23 cellular contexts compared by ENCODE assay signal in genomic region chr6:111738631-111739030, GRCh38.
DNase-seq lines count a peak whose midpoint lies in the region; ATAC-seq and TF ChIP-seq lines count a peak whose summit lies in the region.
"Had no signal": no experiment of that assay in that cellular context is flagged by ENCODE, and none has a peak within 500 bp of the region (broad histone marks: within the 10 kb centered on the region; RNA-seq: fewer than 3 reads in every experiment).

No MANE protein-coding gene starts in this region.

- H3K9me3 ChIP-seq in OCI-LY3 (ENCODE audit: insufficient read depth, low read length): no peaks in the 10 kb centered on the region
- H3K9me3 ChIP-seq: adrenal gland, Caco-2, pancreas, transverse colon had no signal

- H3K9me3 Mint-ChIP-seq in activated naive CD4-positive, alpha-beta T cell treated with anti-CD3 and anti-CD28 coated beads, Interleukin-2, amount 50 U/mL, for 24 hours: no peaks in the 10 kb centered on the region
- no peaks in the 10 kb centered on the region for H3K9me3 Mint-ChIP-seq in effector memory CD8-positive, alpha-beta T cell
- H3K9me3 Mint-ChIP-seq in stimulated activated naive B cell treated with anti-CD40 and anti-IgM and Interleukin-4, amounts not matched to agents 10 μg/mL and 1 μg/mL and 100 μg/mL, for 72 hours: no peaks in the 10 kb centered on the region
- H3K9me3 Mint-ChIP-seq: activated B cell treated with CpG ODN at 0.5 μM for 24 hours had no signal

- DNase-seq in activated naive CD4-positive, alpha-beta T cell treated with Interleukin-2 at 50 U/mL for 16 hours: no peak
- DNase-seq in effector memory CD8-positive, alpha-beta T cell: no peak
- no peak for DNase-seq in stimulated activated naive B cell treated with anti-CD40 and anti-IgM and Interleukin-4, amounts not matched to agents 10 μg/mL and 1 μg/mL and 100 μg/mL, for 72 hours
- DNase-seq: activated B cell treated with CpG ODN at 0.5 μM for 24 hours; activated CD8-positive, alpha-beta memory T cell treated with anti-CD3 and anti-CD28 coated beads, Interleukin-2, amount 50 U/mL, for 48 hours; adrenal gland; Caco-2; EL; GM23248; NCI-H1092 treated with DMSO at 0.1 percent for 48 hours; NCI-H2081 treated with DMSO at 0.1 percent for 48 hours; NCI-H510A; SHP77 treated with DMSO at 0.1 percent for 48 hours; stimulated activated naive CD4-positive, alpha-beta T cell treated with Interleukin-2 at 50 U/mL for 16 hours; transverse colon had no signal

- peaks cover 43% of the 10 kb centered on the region for H3K36me3 Mint-ChIP-seq in activated naive CD4-positive, alpha-beta T cell treated with anti-CD3 and anti-CD28 coated beads, Interleukin-2, amount 50 U/mL, for 24 hours
- H3K36me3 Mint-ChIP-seq in effector memory CD8-positive, alpha-beta T cell (ENCODE audit: insufficient read depth): peaks cover 71% of the 10 kb centered on the region
- peaks cover 23 to 39% of the 10 kb centered on the region in 2 donors for H3K36me3 Mint-ChIP-seq in stimulated activated naive B cell treated with anti-CD40 and anti-IgM and Interleukin-4, amounts not matched to agents 10 μg/mL and 1 μg/mL and 100 μg/mL, for 72 hours

- no peak overlapping the region for H3K9ac ChIP-seq in OCI-LY3 (ENCODE audit: low read length)
- H3K9ac ChIP-seq: GM23248 had no signal

- H2AFZ ChIP-seq in OCI-LY3 (ENCODE audit: low read depth, low read length): no peak overlapping the region
- H2AFZ ChIP-seq: GM23248 had no signal

- peaks cover 97% of the 10 kb centered on the region for H3K4me1 Mint-ChIP-seq in activated naive CD4-positive, alpha-beta T cell treated with anti-CD3 and anti-CD28 coated beads, Interleukin-2, amount 50 U/mL, for 24 hours
- peaks cover 91 to 95% of the 10 kb centered on the region in 2 donors for H3K4me1 Mint-ChIP-seq in effector memory CD8-positive, alpha-beta T cell (ENCODE audit: low read depth in 2 of 2)
- H3K4me1 Mint-ChIP-seq in stimulated activated naive B cell treated with anti-CD40 and anti-IgM and Interleukin-4, amounts not matched to agents 10 μg/mL and 1 μg/mL and 100 μg/mL, for 72 hours: peaks cover 53 to 82% of the 10 kb centered on the region in 2 donors

- H3K79me2 ChIP-seq in OCI-LY3 (ENCODE audit: low read length): no peaks in the 10 kb centered on the region

- H3K4me3 Mint-ChIP-seq in activated naive CD4-positive, alpha-beta T cell treated with anti-CD3 and anti-CD28 coated beads, Interleukin-2, amount 50 U/mL, for 24 hours: peak overlapping the region; percentile 63
- peak overlapping the region; percentile 64 to 71 for H3K4me3 Mint-ChIP-seq in effector memory CD8-positive, alpha-beta T cell
- no peak overlapping the region for H3K4me3 Mint-ChIP-seq in stimulated activated naive B cell treated with anti-CD40 and anti-IgM and Interleukin-4, amounts not matched to agents 10 μg/mL and 1 μg/mL and 100 μg/mL, for 72 hours
- H3K4me3 Mint-ChIP-seq: activated B cell treated with CpG ODN at 0.5 μM for 24 hours; T-helper 1 cell treated with Interleukin-12 subunit alpha and Interleukin-12 subunit beta and Interleukin-4 antibody, amounts not matched to agents 30 μg/mL and 1 μg/mL, for 36 hours had no signal

- H3K4me3 ChIP-seq in OCI-LY3 (ENCODE audit: low read length): no peak overlapping the region
- H3K4me3 ChIP-seq: adrenal gland, GM23248, pancreas, transverse colon had no signal

- no peak for ATAC-seq in effector memory CD8-positive, alpha-beta T cell (replicated peaks)
- ATAC-seq in stimulated activated naive B cell treated with anti-CD40 and anti-IgM and Interleukin-4, amounts not matched to agents 10 μg/mL and 1 μg/mL and 100 μg/mL, for 72 hours (replicated peaks): peak; percentile 44 to 46
- ATAC-seq in GM19324 (IDR thresholded peaks at IDR 0.05; ENCODE audit: low FRiP score, unreplicated experiment): no peak
- no peak for ATAC-seq in GM19455 (IDR thresholded peaks at IDR 0.05; ENCODE audit: unreplicated experiment)
- ATAC-seq in HG02970 (IDR thresholded peaks at IDR 0.05; ENCODE audit: low FRiP score, unreplicated experiment): no peak
- ATAC-seq: pancreas, sciatic nerve had no signal

- TF ChIP-seq CTCF in OCI-LY3 (IDR thresholded peaks at IDR 0.05; ENCODE audit: low read depth, low read length): no peak

- H3K27ac ChIP-seq in OCI-LY3 (ENCODE audit: low read length): no peak overlapping the region
- H3K27ac ChIP-seq: adrenal gland, GM23248, pancreas, transverse colon had no signal

- no peaks in the 10 kb centered on the region for H4K20me1 ChIP-seq in OCI-LY3 (ENCODE audit: insufficient read depth, low read length)

- peak overlapping the region; percentile 92 for H3K27ac Mint-ChIP-seq in activated naive CD4-positive, alpha-beta T cell treated with anti-CD3 and anti-CD28 coated beads, Interleukin-2, amount 50 U/mL, for 24 hours
- peak overlapping the region; percentile 94 to 100 for H3K27ac Mint-ChIP-seq in effector memory CD8-positive, alpha-beta T cell
- no peak overlapping the region for H3K27ac Mint-ChIP-seq in stimulated activated naive B cell treated with anti-CD40 and anti-IgM and Interleukin-4, amounts not matched to agents 10 μg/mL and 1 μg/mL and 100 μg/mL, for 72 hours
- H3K27ac Mint-ChIP-seq: activated B cell treated with CpG ODN at 0.5 μM for 24 hours had no signal

- H3K4me2 ChIP-seq in OCI-LY3 (ENCODE audit: low read length): peak overlapping the region; percentile 31; the same call in 1 of the 2 replicates

- no peaks in the 10 kb centered on the region for H3K27me3 Mint-ChIP-seq in activated naive CD4-positive, alpha-beta T cell treated with anti-CD3 and anti-CD28 coated beads, Interleukin-2, amount 50 U/mL, for 24 hours
- H3K27me3 Mint-ChIP-seq in effector memory CD8-positive, alpha-beta T cell: no peaks in the 10 kb centered on the region
- H3K27me3 Mint-ChIP-seq in stimulated activated naive B cell treated with anti-CD40 and anti-IgM and Interleukin-4, amounts not matched to agents 10 μg/mL and 1 μg/mL and 100 μg/mL, for 72 hours: no peaks in the 10 kb centered on the region
- H3K27me3 Mint-ChIP-seq: activated B cell treated with CpG ODN at 0.5 μM for 24 hours had no signal

- H3K4me1 ChIP-seq in OCI-LY3 (ENCODE audit: low read length): peaks cover 13% of the 10 kb centered on the region
- H3K4me1 ChIP-seq: Caco-2, pancreas had no signal

- peaks cover 5% of the 10 kb centered on the region; the same call in 1 of the 2 replicates for H3K27me3 ChIP-seq in OCI-LY3 (ENCODE audit: low read depth, low read length)
- H3K27me3 ChIP-seq: adrenal gland, pancreas, transverse colon had no signal

- H3K36me3 ChIP-seq in OCI-LY3 (replicated peaks; ENCODE audit: low read depth, low read length): no peaks in the 10 kb centered on the region
- H3K36me3 ChIP-seq: adrenal gland, pancreas, transverse colon had no signal

Comparison
In these comparisons a context has a peak if more than half of its experiments do, and no peak if none do; other contexts are left out.
1. H3K4me3 Mint-ChIP-seq: peak in activated naive CD4-positive, alpha-beta T cell treated with anti-CD3 and anti-CD28 coated beads, Interleukin-2, amount 50 U/mL, for 24 hours (single experiment) and effector memory CD8-positive, alpha-beta T cell (2 of 2); none in stimulated activated naive B cell treated with anti-CD40 and anti-IgM and Interleukin-4, amounts not matched to agents 10 μg/mL and 1 μg/mL and 100 μg/mL, for 72 hours (0 of 2).
2. ATAC-seq: peak in stimulated activated naive B cell treated with anti-CD40 and anti-IgM and Interleukin-4, amounts not matched to agents 10 μg/mL and 1 μg/mL and 100 μg/mL, for 72 hours (2 of 2); none in effector memory CD8-positive, alpha-beta T cell (single experiment), GM19324 (single experiment), GM19455 (single experiment) and HG02970 (single experiment).